ENCODE assay signal across 19 cellular contexts in the genomic region with DNA sequence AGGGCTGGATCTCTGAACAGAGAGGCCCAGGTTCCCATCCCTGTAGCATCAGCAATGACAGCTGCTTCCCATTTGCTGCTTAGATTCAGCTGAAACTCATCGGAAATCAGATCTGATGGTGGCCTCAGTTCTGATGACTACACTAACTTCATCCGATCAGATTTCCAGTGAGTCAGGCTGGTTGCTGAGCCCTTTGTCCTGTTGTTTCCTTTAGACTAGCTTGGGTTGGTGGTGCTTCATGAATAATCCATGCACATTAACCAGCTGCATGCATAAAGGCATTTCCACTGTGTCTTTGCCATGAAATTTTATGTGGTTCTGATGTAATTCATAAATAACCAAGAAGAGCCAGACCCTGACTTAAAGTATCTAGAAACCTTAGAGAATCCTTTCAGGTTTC.
DNase-seq lines count a peak whose midpoint lies in the region; ATAC-seq and TF ChIP-seq lines count a peak whose summit lies in the region.
"Had no signal": no experiment of that assay in that cellular context is flagged by ENCODE, and none has a peak within 500 bp of the region (broad histone marks: within the 10 kb centered on the region; RNA-seq: fewer than 3 reads in every experiment).

No MANE protein-coding gene starts in this region.

- H3K36me3 ChIP-seq in IMR-90 (ENCODE audit: control insufficient read depth, insufficient read depth, low read length) (no peaks in the 10 kb centered on the region), brain microvascular endothelial cell (replicated peaks) (no peaks in the 10 kb centered on the region), mesenchymal stem cell (ENCODE audit: control insufficient read depth in 1 of 2, insufficient read depth in 2 of 2, low read depth in 1 of 2, low read length in 2 of 2) (no peaks in the 10 kb centered on the region)
- H3K36me3 ChIP-seq: esophagus muscularis mucosa, neutrophil had no signal

- H2BK120ac ChIP-seq in IMR-90 (ENCODE audit: low read depth, low read length) = peak overlapping the region; percentile 63
- no peak overlapping the region for H2BK120ac ChIP-seq in mesenchymal stem cell (ENCODE audit: low read depth, low read length)

- BruUV-seq in IMR-90 (replicated peaks; lab: Mats Ljungman, UMichigan) = no TSS peak

- peak overlapping the region; percentile 62 for H3K18ac ChIP-seq in IMR-90 (ENCODE audit: low read depth, low read length)
- no peak overlapping the region for H3K18ac ChIP-seq in mesenchymal stem cell (ENCODE audit: low read depth in 1 of 2, low read length in 2 of 2)

- H2BK5ac ChIP-seq in IMR-90 (ENCODE audit: low read depth, low read length, poor library complexity, severe bottlenecking) (peak overlapping the region; percentile 77), mesenchymal stem cell (ENCODE audit: low read depth, low read length, poor library complexity, severe bottlenecking) (no peak overlapping the region)

- CTCF ChIA-PET in IMR-90 (lab: Yijun Ruan, JAX) = interaction anchor here (0.6 to 1.5 kb wide), 3 partner anchors 66 to 560 kb away, joined by 3 read pairs; no protein-coding TSS in a partner anchor

- H2AFZ ChIP-seq in IMR-90 (replicated peaks; ENCODE audit: low read length, poor library complexity) = no peak overlapping the region
- no peak overlapping the region for H2AFZ ChIP-seq in mesenchymal stem cell (ENCODE audit: low read depth, low read length)

- H3K4me3 ChIP-seq in AG09309 (ENCODE audit: control insufficient read depth, low read depth, low read length) = no peak overlapping the region
- no peak overlapping the region for H3K4me3 ChIP-seq in IMR-90 (ENCODE audit: insufficient read depth, low read depth, low read length)
- H3K4me3 ChIP-seq in brain microvascular endothelial cell (ENCODE audit: low read depth, low read length) = no peak overlapping the region
- no peak overlapping the region for H3K4me3 ChIP-seq in mesenchymal stem cell (ENCODE audit: insufficient read depth in 1 of 2, low read depth in 1 of 2, low read length in 2 of 2)
- H3K4me3 ChIP-seq: esophagus muscularis mucosa, lung, skin epidermis had no signal

- H4K91ac ChIP-seq in IMR-90 (ENCODE audit: insufficient read depth, low read depth, low read length) = 0 out of 2 replicates have a peak overlapping the region, but pooled peaks have one; percentile 5
- H4K91ac ChIP-seq in mesenchymal stem cell (ENCODE audit: low read length) = no peak overlapping the region

- TF ChIP-seq RAD21 in IMR-90 (IDR thresholded peaks at IDR 0.05; ENCODE audit: low read length) = peak; percentile 1; the same call in 1 of the 2 replicates

- POLR2A ChIA-PET in IMR-90 (lab: Charles Lee; ENCODE audit: unreplicated experiment) = no interaction called here

- H2AK5ac ChIP-seq in IMR-90 (ENCODE audit: low read depth, low read length) (no peak overlapping the region), mesenchymal stem cell (ENCODE audit: low read length, severe bottlenecking) (no peak overlapping the region)

- H3K56ac ChIP-seq in IMR-90 (ENCODE audit: extremely low read depth, insufficient read depth, low read length) = no peak overlapping the region

- no peak overlapping the region for H2AK9ac ChIP-seq in IMR-90 (replicated peaks; ENCODE audit: low read depth, low read length, poor library complexity)

- H3K14ac ChIP-seq in IMR-90 (replicated peaks; ENCODE audit: low read depth, low read length) = peak overlapping the region; percentile 62; the same call in 1 of the 2 replicates
- no peak overlapping the region for H3K14ac ChIP-seq in mesenchymal stem cell (ENCODE audit: low read length in 2 of 2)

- no peak overlapping the region for H3K23ac ChIP-seq in IMR-90 (ENCODE audit: low read depth, low read length)
- no peak overlapping the region for H3K23ac ChIP-seq in mesenchymal stem cell (ENCODE audit: low read length in 2 of 2)

- in situ Hi-C loops in IMR-90 (cut with MboI; ENCODE audit: low sequenced_read_pairs) = no loop called here
- in situ Hi-C loops in brain microvascular endothelial cell (cut with HindIII; ENCODE audit: low pct_ligation_motif_present, low sequenced_read_pairs) = no loop called here

- H3K27me3 ChIP-seq in IMR-90 (ENCODE audit: control insufficient read depth, insufficient read depth, low read length) (no peaks in the 10 kb centered on the region), brain microvascular endothelial cell (replicated peaks) (no peaks in the 10 kb centered on the region), mesenchymal stem cell (ENCODE audit: control insufficient read depth in 1 of 2, insufficient read depth in 1 of 2, low read length in 2 of 2) (no peaks in the 10 kb centered on the region)
- H3K27me3 ChIP-seq: esophagus muscularis mucosa, neutrophil had no signal

- H3K4me2 ChIP-seq in IMR-90 (ENCODE audit: low read depth, low read length) (no peak overlapping the region), mesenchymal stem cell (ENCODE audit: low read length, poor library complexity, severe bottlenecking) (no peak overlapping the region)

- H4K5ac ChIP-seq in IMR-90 (ENCODE audit: low read depth, low read length) = peak overlapping the region; percentile 42; the same call in 1 of the 2 replicates

- no CpG with 5 or more reads among the region's 2 CpGs for WGBS in IMR-90 (ENCODE audit: extremely low coverage in 2 of 2, insufficient read length in 1 of 2), 2 experiments
- 94% methylated on average over 2 of the region's 2 CpGs for WGBS in mesenchymal stem cell

- H2BK20ac ChIP-seq in IMR-90 (ENCODE audit: low read depth, low read length) = peak overlapping the region; percentile 65; the same call in 1 of the 2 replicates

- TF ChIP-seq CTCF in AG09309 (IDR thresholded peaks at IDR 0.05; ENCODE audit: control insufficient read depth, insufficient read depth, low read depth, low read length, missing control alignments) = no peak
- no peak for TF ChIP-seq CTCF in IMR-90 (conservative IDR thresholded peaks at IDR 0.05; ENCODE audit: low read depth, low read length)
- no peak for TF ChIP-seq CTCF in brain microvascular endothelial cell (IDR thresholded peaks at IDR 0.05; ENCODE audit: low read depth, low read length, missing control alignments)

- H2BK15ac ChIP-seq in IMR-90 (ENCODE audit: low read depth, low read length) = peak overlapping the region; percentile 26; the same call in 1 of the 3 replicates
- H2BK15ac ChIP-seq in mesenchymal stem cell (ENCODE audit: low read depth, poor library complexity, severe bottlenecking) = no peak overlapping the region

- H2BK12ac ChIP-seq in mesenchymal stem cell (ENCODE audit: low read length in 2 of 2) = no peak overlapping the region

- peak; percentile 92 for ATAC-seq in IMR-90 (ENCODE audit: low read depth)
- ATAC-seq in GM18868 (IDR thresholded peaks at IDR 0.05; ENCODE audit: unreplicated experiment) = no peak
- ATAC-seq: HCT116 had no signal

- H4K20me1 ChIP-seq in IMR-90 (ENCODE audit: insufficient read depth, low read length) = no peaks in the 10 kb centered on the region

- H3K4ac ChIP-seq in IMR-90 (ENCODE audit: low read depth, low read length) (peak overlapping the region; percentile 46; the same call in 1 of the 2 replicates), mesenchymal stem cell (ENCODE audit: low read depth in 1 of 2, low read length in 2 of 2) (no peak overlapping the region)

- peak overlapping the region; percentile 61; the same call in 1 of the 2 replicates for H3K27ac ChIP-seq in IMR-90 (ENCODE audit: insufficient read depth, low read length)
- peak overlapping the region; percentile 13 for H3K27ac ChIP-seq in brain microvascular endothelial cell
- H3K27ac ChIP-seq in mesenchymal stem cell (ENCODE audit: low read length, poor library complexity, severe bottlenecking) = no peak overlapping the region
- H3K27ac ChIP-seq: esophagus muscularis mucosa, neutrophil had no signal

- peaks cover 14% of the 10 kb centered on the region for H3K4me1 ChIP-seq in IMR-90 (ENCODE audit: control insufficient read depth, insufficient read depth, low read length)
- no peaks in the 10 kb centered on the region for H3K4me1 ChIP-seq in mesenchymal stem cell (ENCODE audit: control insufficient read depth, insufficient read depth, low read depth, low read length)
- H3K4me1 ChIP-seq: esophagus muscularis mucosa had no signal

- H4K8ac ChIP-seq in IMR-90 (ENCODE audit: low read depth in 2 of 2, low read length in 2 of 2) (peak overlapping the region in 1 of 2 experiments; percentile 43; a peak in 1 of 4 replicates), mesenchymal stem cell (ENCODE audit: low read length) (no peak overlapping the region)

- peaks cover 5% of the 10 kb centered on the region; the same call in 1 of the 2 replicates for H3K9me1 ChIP-seq in IMR-90 (ENCODE audit: insufficient read depth, low read length)

- dilution Hi-C loops in IMR-90 (cut with HindIII; ENCODE audit: low sequenced_read_pairs, unreplicated experiment) = no loop called here

- H3K9ac ChIP-seq in IMR-90 (ENCODE audit: low read depth, low read length) = no peak overlapping the region
- peak overlapping the region; percentile 74 for H3K9ac ChIP-seq in mesenchymal stem cell (ENCODE audit: low read length)

- intact Hi-C loops in IMR-90 (cut with micrococcal nuclease) = no loop called here

- DNase-seq in AG09309 (ENCODE audit: low read depth) (peak; percentile 97), IMR-90 (peak; percentile 99), brain microvascular endothelial cell (peak; percentile 84), mesenchymal stem cell (no peak), T-helper 9 cell (no peak), KG1 (lab: John Stamatoyannopoulos, UW) (no peak), NCI-H774 (lab: John Stamatoyannopoulos, UW) (no peak)
- DNase-seq: activated CD4-positive, alpha-beta T cell treated with anti-CD3 and anti-CD28 coated beads, Interleukin-2, amount 10 ng/mL, durations not matched to agents 7 days and 5 days; activated T-cell treated with anti-CD3 and anti-CD28 coated beads, Interleukin-2, amount 50 U/mL, for 1 hour; dermis blood vessel endothelial cell; Karpas-422; NCI-H187 treated with DMSO at 0.1 percent for 48 hours; Right ventricle myocardium superior had no signal

- H3K79me1 ChIP-seq in IMR-90 (ENCODE audit: low read depth in 1 of 2, low read length in 2 of 2) (no peaks in the 10 kb centered on the region), mesenchymal stem cell (replicated peaks; ENCODE audit: low read length, poor library complexity, severe bottlenecking) (no peaks in the 10 kb centered on the region)

- no peak for TF ChIP-seq POLR2A in IMR-90 (IDR thresholded peaks at IDR 0.05; ENCODE audit: low read depth, low read length)

- H3K9me3 ChIP-seq in IMR-90 (ENCODE audit: control insufficient read depth, insufficient read depth, low read length) (no peaks in the 10 kb centered on the region), mesenchymal stem cell (ENCODE audit: control insufficient read depth, low read length) (no peaks in the 10 kb centered on the region)
- H3K9me3 ChIP-seq: esophagus muscularis mucosa, neutrophil had no signal

TF ChIP-seq in IMR-90, 13 proteins besides CTCF, POLR2A, EP300 and RAD21:
- TF ChIP-seq NFE2L2 (IDR thresholded peaks at IDR 0.05; ENCODE audit: low read depth, low read length) (no peak), FOS (IDR thresholded peaks at IDR 0.05; ENCODE audit: low read depth, low read length) (peak; percentile 75), MAFK (IDR thresholded peaks at IDR 0.05; ENCODE audit: low read depth, low read length) (peak; percentile 53), CEBPB (IDR thresholded peaks at IDR 0.05; ENCODE audit: low read depth, low read length) (0 out of 2 replicates have a peak, but pooled peaks have one; percentile 48)

Comparison
In these comparisons a context has a peak if more than half of its experiments do, and no peak if none do; other contexts are left out.
1. DNase-seq: peak in AG09309 (single experiment), IMR-90 (single experiment) and brain microvascular endothelial cell (single experiment); none in mesenchymal stem cell (single experiment), T-helper 9 cell (single experiment), KG1 (single experiment) and NCI-H774 (single experiment).